ENCODE assay signal across 24 cellular contexts in the genomic region with DNA sequence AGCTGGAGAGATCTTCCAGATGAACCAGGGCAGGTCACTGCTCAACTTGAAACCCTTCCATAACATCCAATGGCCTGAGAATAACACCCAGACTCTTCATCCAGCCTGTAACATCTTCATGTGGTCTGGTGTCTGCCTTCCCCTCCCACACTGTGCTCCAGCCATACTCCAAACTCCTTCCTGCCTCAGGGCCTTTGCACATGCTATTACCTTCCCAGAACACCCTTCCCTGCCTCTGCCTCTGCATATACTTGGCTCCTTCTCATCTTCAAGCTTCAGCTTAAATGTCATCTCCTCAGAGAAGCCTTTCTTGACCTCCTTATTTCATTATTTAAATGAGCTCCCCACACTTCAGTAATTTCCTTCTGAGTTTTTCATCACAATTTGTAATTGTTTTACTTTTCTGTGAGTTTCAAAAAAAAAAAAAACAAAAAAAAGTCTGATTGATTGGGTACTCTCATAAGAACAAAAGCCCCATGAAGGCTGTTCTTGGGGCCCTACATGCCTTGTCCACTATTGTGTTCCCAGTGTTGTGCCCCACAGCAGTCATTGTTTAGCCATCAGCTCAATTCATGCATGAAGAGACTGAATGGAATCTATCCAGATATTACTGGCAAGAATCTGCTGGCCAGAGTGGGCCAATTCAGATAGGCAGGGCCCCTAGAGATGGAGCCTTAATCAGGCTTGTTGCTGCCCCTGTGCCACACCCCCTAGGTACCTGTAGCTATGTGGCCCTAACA. TPM values are rescaled to one million over a fixed set of nuclear protein-coding genes. Genes with fewer than 3 reads are reported as not detected.
A peak's percentile ranks its signal among the peaks of the same experiment; 100 is the strongest.
DNase-seq lines count a peak whose midpoint lies in the region; ATAC-seq, FAIRE-seq and TF ChIP-seq lines count a peak whose summit lies in the region.
"Had no signal": no experiment of that assay in that cellular context is flagged by ENCODE, and none has a peak within 500 bp of the region (broad histone marks: within the 10 kb centered on the region; RNA-seq: fewer than 3 reads in every experiment).

No MANE protein-coding gene starts in this region.

- no peak overlapping the region for H4K91ac ChIP-seq in H1 (replicated peaks; ENCODE audit: insufficient read length, low read length)

- TF ChIP-seq POLR2A in H1 (IDR thresholded peaks at IDR 0.05; ENCODE audit: control extremely low read depth in 1 of 2, low read depth in 2 of 2, low read length in 2 of 2): no peak

- no peak overlapping the region for H2BK20ac ChIP-seq in H1 (ENCODE audit: low read length)

- no peak overlapping the region for H2BK120ac ChIP-seq in H1 (replicated peaks; ENCODE audit: low read depth, low read length)

- H3K9me3 ChIP-seq in NT2/D1 (ENCODE audit: insufficient read depth, low read length): peaks cover 10% of the 10 kb centered on the region; the same call in 1 of the 2 replicates
- no peaks in the 10 kb centered on the region for H3K9me3 ChIP-seq in H1 (ENCODE audit: insufficient read depth in 2 of 2, low read depth in 1 of 2, low read length in 1 of 2)
- no peaks in the 10 kb centered on the region for H3K9me3 ChIP-seq in osteoblast (ENCODE audit: low read depth, low read length)
- H3K9me3 ChIP-seq in CD8-positive, alpha-beta T cell (ENCODE audit: low read length): no peaks in the 10 kb centered on the region
- H3K9me3 ChIP-seq: A549, Caco-2, SJCRH30 had no signal

- H3K27me3 Mint-ChIP-seq in GM23338 (ENCODE audit: insufficient read depth, low read depth, poor library complexity): peaks cover 13% of the 10 kb centered on the region
- H3K27me3 Mint-ChIP-seq in CD8-positive, alpha-beta T cell (ENCODE audit: low read depth): peaks cover 14% of the 10 kb centered on the region
- H3K27me3 Mint-ChIP-seq: CD4-positive, CD25-positive, alpha-beta regulatory T cell had no signal

- peak overlapping the region; percentile 51; the same call in 1 of the 2 replicates for H3K18ac ChIP-seq in H1 (ENCODE audit: extremely low read depth, low read length)

- H3K9ac ChIP-seq in NT2/D1 (ENCODE audit: insufficient read length, low read depth) (peak overlapping the region; percentile 21), H1 (replicated peaks in 1 of 4; ENCODE audit: extremely low read depth in 1 of 4, low read depth in 3 of 4, low read length in 3 of 4) (no peak overlapping the region)

- H3K4me3 ChIP-seq in GM23338: no peak overlapping the region
- H3K4me3 ChIP-seq in NT2/D1 (ENCODE audit: insufficient read length, low read depth): no peak overlapping the region
- H3K4me3 ChIP-seq in H1 (ENCODE audit: extremely low read depth in 1 of 4, insufficient read depth in 2 of 4, low read depth in 3 of 4, low read length in 4 of 4): no peak overlapping the region
- H3K4me3 ChIP-seq in osteoblast (ENCODE audit: insufficient read depth, low read length): no peak overlapping the region
- H3K4me3 ChIP-seq in CD8-positive, alpha-beta T cell (ENCODE audit: low read depth, low read length): no peak overlapping the region
- H3K4me3 ChIP-seq: A549, SJCRH30 had no signal

- peak overlapping the region; percentile 62 for H3K4me2 ChIP-seq in GM23338
- H3K4me2 ChIP-seq in H1 (ENCODE audit: insufficient read depth in 1 of 2, low read depth in 2 of 2, low read length in 2 of 2): peak overlapping the region; percentile 48 to 65
- H3K4me2 ChIP-seq in osteoblast (ENCODE audit: insufficient read depth, low read length): no peak overlapping the region
- H3K4me2 ChIP-seq: A549 had no signal

- no peak overlapping the region for H3K4me3 Mint-ChIP-seq in GM23338
- no peak overlapping the region for H3K4me3 Mint-ChIP-seq in CD8-positive, alpha-beta T cell
- H3K4me3 Mint-ChIP-seq: B cell; CD4-positive, CD25-positive, alpha-beta regulatory T cell; T-cell had no signal

- POLR2A ChIA-PET in H1 (lab: Charles Lee; ENCODE audit: partially characterized antibody): interaction anchor here (0.8 to 1.9 kb wide), 4 partner anchors 12 to 39 kb away, joined by 3 to 5 read pairs (median 4); no protein-coding TSS in a partner anchor
- POLR2A ChIA-PET in CD8-positive, alpha-beta T cell (lab: Charles Lee): no interaction called here

- H3K36me3 Mint-ChIP-seq in GM23338 (ENCODE audit: low read depth): no peaks in the 10 kb centered on the region; the same call in 2 of the 3 replicates
- H3K36me3 Mint-ChIP-seq in CD8-positive, alpha-beta T cell: no peaks in the 10 kb centered on the region
- H3K36me3 Mint-ChIP-seq: CD4-positive, CD25-positive, alpha-beta regulatory T cell; T-cell had no signal

- no peak overlapping the region for H4K5ac ChIP-seq in H1 (ENCODE audit: insufficient read length, low read depth, low read length)

- H3K56ac ChIP-seq in H1 (replicated peaks; ENCODE audit: insufficient read length, low read depth, low read length): no peak overlapping the region

- no peaks in the 10 kb centered on the region for H3K9me2 ChIP-seq in GM23338 (ENCODE audit: insufficient read depth)

- TF ChIP-seq EP300 in H1 (IDR thresholded peaks at IDR 0.05; ENCODE audit: borderline replicate concordance in 1 of 2, low read depth in 2 of 2, low read length in 2 of 2): no peak

- H2AFZ ChIP-seq in GM23338 (no peak overlapping the region), H1 (ENCODE audit: low read length) (no peak overlapping the region), osteoblast (ENCODE audit: low read length) (no peak overlapping the region)

- no peaks in the 10 kb centered on the region for H3K36me3 ChIP-seq in GM23338 (ENCODE audit: insufficient read depth)
- H3K36me3 ChIP-seq in NT2/D1 (ENCODE audit: insufficient read depth, insufficient read length, low read length): no peaks in the 10 kb centered on the region
- H3K36me3 ChIP-seq in H1 (ENCODE audit: control insufficient read depth in 2 of 4, insufficient read depth in 4 of 4, low read length in 3 of 4): no peaks in the 10 kb centered on the region
- no peaks in the 10 kb centered on the region for H3K36me3 ChIP-seq in osteoblast (ENCODE audit: insufficient read depth, low read length)
- no peaks in the 10 kb centered on the region for H3K36me3 ChIP-seq in CD8-positive, alpha-beta T cell (ENCODE audit: insufficient read depth, low read length)
- H3K36me3 ChIP-seq: SJCRH30 had no signal

- 0 out of 2 replicates have a peak overlapping the region, but pooled peaks have one; percentile 31 for H2BK5ac ChIP-seq in H1 (ENCODE audit: low read depth, low read length)

- no peak for TF ChIP-seq RAD21 in H1 (IDR thresholded peaks at IDR 0.05 in 1 of 2, conservative IDR thresholded peaks at IDR 0.05 in 1 of 2; ENCODE audit: low read depth in 2 of 2, low read length in 2 of 2)

- H3K23me2 ChIP-seq in H1 (ENCODE audit: low read depth, low read length): no peaks in the 10 kb centered on the region

- intact Hi-C loops in CD8-positive, alpha-beta T cell (cut with DNase I, micrococcal nuclease): no loop called here

- H3K27ac ChIP-seq in GM23338 (ENCODE audit: low read depth) (no peak overlapping the region), H1 (ENCODE audit: low read depth, low read length) (no peak overlapping the region), osteoblast (ENCODE audit: low read depth, low read length) (no peak overlapping the region)
- H3K27ac ChIP-seq in CD8-positive, alpha-beta T cell (ENCODE audit: low read depth, low read length): no peak overlapping the region
- H3K27ac ChIP-seq: A549, SJCRH30 had no signal

- H3K79me1 ChIP-seq in H1 (ENCODE audit: low read depth, low read length): no peaks in the 10 kb centered on the region

- H3K23ac ChIP-seq in H1 (ENCODE audit: insufficient read length): no peak overlapping the region

- no peak overlapping the region for H3K4ac ChIP-seq in H1 (replicated peaks; ENCODE audit: insufficient read length, low read depth, low read length)

- no peaks in the 10 kb centered on the region for H3K27me3 ChIP-seq in GM23338 (ENCODE audit: insufficient read depth)
- H3K27me3 ChIP-seq in NT2/D1 (ENCODE audit: insufficient read depth, insufficient read length): no peaks in the 10 kb centered on the region
- peaks cover 0 to 1% (median 0%) of the 10 kb centered on the region in 4 experiments; a peak in 2 of 7 replicates for H3K27me3 ChIP-seq in H1 (replicated peaks in 1 of 4; ENCODE audit: control insufficient read depth in 3 of 4, extremely low read depth in 1 of 4, insufficient read depth in 3 of 4, low read length in 3 of 4)
- H3K27me3 ChIP-seq in osteoblast (ENCODE audit: insufficient read depth, low read length): peaks cover 8% of the 10 kb centered on the region
- no peaks in the 10 kb centered on the region for H3K27me3 ChIP-seq in CD8-positive, alpha-beta T cell (ENCODE audit: insufficient read depth, low read length)
- H3K27me3 ChIP-seq: SJCRH30 had no signal

- no peak overlapping the region for H3K14ac ChIP-seq in H1 (ENCODE audit: insufficient read length)

- TF ChIP-seq CTCF in GM23338 (conservative IDR thresholded peaks at IDR 0.05; ENCODE audit: low read depth in 2 of 2): no peak
- no peak for TF ChIP-seq CTCF in H1 (IDR thresholded peaks at IDR 0.05; ENCODE audit: control extremely low read depth in 1 of 3, insufficient read depth in 1 of 3, low read depth in 1 of 3, low read length in 3 of 3)
- no peak for TF ChIP-seq CTCF in osteoblast (IDR thresholded peaks at IDR 0.05; ENCODE audit: extremely low read depth, low read depth, low read length)
- no peak for TF ChIP-seq CTCF in CD8-positive, alpha-beta T cell (IDR thresholded peaks at IDR 0.05)

- no peak overlapping the region for H4K8ac ChIP-seq in H1 (ENCODE audit: extremely low read depth, insufficient read depth, low read length)

- no peaks in the 10 kb centered on the region for H4K20me1 ChIP-seq in GM23338 (replicated peaks; ENCODE audit: insufficient read depth)
- H4K20me1 ChIP-seq in H1 (replicated peaks in 1 of 2; ENCODE audit: control insufficient read depth in 1 of 2, insufficient read depth in 2 of 2, low read length in 2 of 2): no peaks in the 10 kb centered on the region
- no peaks in the 10 kb centered on the region for H4K20me1 ChIP-seq in osteoblast (ENCODE audit: insufficient read depth, low read length)

- no peak for ATAC-seq in GM23338
- no peak for ATAC-seq in CD8-positive, alpha-beta T cell
- ATAC-seq: A549, T-cell had no signal

- H3K9me3 Mint-ChIP-seq in GM23338: peaks cover 3% of the 10 kb centered on the region; the same call in 1 of the 3 replicates
- no peaks in the 10 kb centered on the region for H3K9me3 Mint-ChIP-seq in CD8-positive, alpha-beta T cell

- 0 out of 2 replicates have a peak overlapping the region, but pooled peaks have one; percentile 22 for H2BK15ac ChIP-seq in H1 (ENCODE audit: low read length)

- H3K4me1 ChIP-seq in GM23338 (ENCODE audit: insufficient read depth) (peaks cover 18% of the 10 kb centered on the region), NT2/D1 (ENCODE audit: insufficient read depth, insufficient read length) (peaks cover 10% of the 10 kb centered on the region), H1 (replicated peaks in 1 of 4; ENCODE audit: control insufficient read depth in 3 of 4, insufficient read depth in 4 of 4, low read length in 3 of 4) (peaks cover 10 to 19% (median 13%) of the 10 kb centered on the region in 4 experiments; a peak in 6 of 7 replicates), osteoblast (ENCODE audit: insufficient read depth, low read length) (no peaks in the 10 kb centered on the region)
- H3K4me1 ChIP-seq in CD8-positive, alpha-beta T cell (ENCODE audit: insufficient read depth, low read length): no peaks in the 10 kb centered on the region
- H3K4me1 ChIP-seq: A549, Caco-2, SJCRH30 had no signal

- FAIRE-seq in H1 (lab: Jason Lieb, UNC): no peak
- FAIRE-seq: A549, GM12892, RCC 7860 had no signal

- peak overlapping the region; percentile 69 for H2AK5ac ChIP-seq in H1 (ENCODE audit: low read depth, low read length)

- H3K79me2 ChIP-seq in GM23338 (replicated peaks; ENCODE audit: insufficient read depth) (no peaks in the 10 kb centered on the region), H1 (ENCODE audit: control insufficient read depth in 1 of 2, insufficient read depth in 2 of 2, low read length in 2 of 2) (no peaks in the 10 kb centered on the region), osteoblast (ENCODE audit: insufficient read depth, low read length) (no peaks in the 10 kb centered on the region)

- peak overlapping the region; percentile 86; the same call in 1 of the 2 replicates for H2BK12ac ChIP-seq in H1 (ENCODE audit: low read depth, low read length)

- CTCF ChIA-PET in H1 (lab: Charles Lee; ENCODE audit: partially characterized antibody): interaction anchor here (0.6 to 14.3 kb wide), 18 partner anchors 11 to 136 kb away, joined by 3 to 177 read pairs (median 4); partner anchors contain the start of gene LMO1
- CTCF ChIA-PET in CD8-positive, alpha-beta T cell (lab: Charles Lee): no interaction called here

- H3K4me1 Mint-ChIP-seq in GM23338: peaks cover 25% of the 10 kb centered on the region
- no peaks in the 10 kb centered on the region for H3K4me1 Mint-ChIP-seq in CD8-positive, alpha-beta T cell (ENCODE audit: low read depth)
- H3K4me1 Mint-ChIP-seq: B cell; CD4-positive, CD25-positive, alpha-beta regulatory T cell; T-cell had no signal

- no peak overlapping the region for H3K27ac Mint-ChIP-seq in GM23338
- no peak overlapping the region for H3K27ac Mint-ChIP-seq in CD8-positive, alpha-beta T cell
- H3K27ac Mint-ChIP-seq: B cell, T-cell had no signal

- no peak for DNase-seq in GM23338 (ENCODE audit: low spot score)
- DNase-seq in NT2/D1 (ENCODE audit: low read depth, low spot score): no peak
- DNase-seq in H1 (ENCODE audit: low read depth in 1 of 2, low spot score in 2 of 2): no peak
- DNase-seq in osteoblast (ENCODE audit: insufficient read length, low spot score, missing footprints): peak; percentile 66
- no peak for DNase-seq in NK-92 (lab: John Stamatoyannopoulos, UW; ENCODE audit: unreplicated experiment)
- DNase-seq in NCI-H1105 treated with DMSO at 0.1 percent for 48 hours (lab: John Stamatoyannopoulos, UW): no peak
- DNase-seq in CD8-positive, alpha-beta T cell: no peak
- DNase-seq in activated naive CD4-positive, alpha-beta T cell (lab: John Stamatoyannopoulos, UW): no peak
- DNase-seq: Caco-2; CD4-positive, CD25-positive, alpha-beta regulatory T cell; DMS 273 treated with DMSO at 0.1 percent for 48 hours; HCEC 1CT; MM.1S; NCI-H1048; NCI-H1930; NCI-H510A; OCI-M1; SJCRH30; T-cell had no signal

- 0 out of 2 replicates have a peak, but pooled peaks cover 4% of the 10 kb centered on the region for H3F3A ChIP-seq in GM23338 (replicated peaks; ENCODE audit: low read depth)

RNA-seq across cellular contexts. Expression of gene LMO1, which starts 22.1 kb away (rescaled TPM):
- total RNA-seq in GM23338 (2014; rRNA removed; shearing (Covaris generic)): not detected in 2 replicates
- polyA plus RNA-seq in GM23338 (2016; fragmentation: Nextera tagmentation; extraction: Ambion mirVana): 0.19 and 0.40 TPM in 2 replicates
- not detected in 2 replicates for total RNA-seq in H1 (2021; fragmentation: NEBNext Ultra II Directional; extraction: Animal tissue kit (Norgen Biotek cat#: 25700))
- 0.17 and 0.30 TPM in 2 replicates for polyA plus RNA-seq in H1 (2011; rRNA removed)
- polyA plus RNA-seq in H1 (2011; cell fraction: cytosol; rRNA removed): 0.32 TPM
- polyA plus RNA-seq in H1 (2011; cell fraction: nucleus; rRNA removed): 0.37 TPM
- polyA plus RNA-seq in H1 (2012, experiment 1 of 2): 0.19 to 0.85 TPM (median 0.46 TPM) in 4 replicates
- 0.45 TPM for polyA plus RNA-seq in H1 (2012, experiment 2 of 2)
- polyA plus RNA-seq in H1 (2013, experiment 1 of 2): 0.20 TPM
- 0.11 TPM for polyA plus RNA-seq in H1 (2013, experiment 2 of 2)
- polyA minus RNA-seq in H1 (2011; rRNA and poly(A)+ RNA removed): 0.44 TPM in 1 of 2 replicates, not detected in the other
- polyA minus RNA-seq in H1 (2011; cell fraction: cytosol; rRNA and poly(A)+ RNA removed): not detected
- not detected for polyA minus RNA-seq in H1 (2011; cell fraction: nucleus; rRNA and poly(A)+ RNA removed)
- total RNA-seq in osteoblast: not detected in 2 replicates
- not detected for total RNA-seq in CD8-positive, alpha-beta T cell
- total RNA-seq: B cell; Caco-2; CD4-positive, CD25-positive, alpha-beta regulatory T cell; G401; T-cell had no signal
